In the genomic region with DNA sequence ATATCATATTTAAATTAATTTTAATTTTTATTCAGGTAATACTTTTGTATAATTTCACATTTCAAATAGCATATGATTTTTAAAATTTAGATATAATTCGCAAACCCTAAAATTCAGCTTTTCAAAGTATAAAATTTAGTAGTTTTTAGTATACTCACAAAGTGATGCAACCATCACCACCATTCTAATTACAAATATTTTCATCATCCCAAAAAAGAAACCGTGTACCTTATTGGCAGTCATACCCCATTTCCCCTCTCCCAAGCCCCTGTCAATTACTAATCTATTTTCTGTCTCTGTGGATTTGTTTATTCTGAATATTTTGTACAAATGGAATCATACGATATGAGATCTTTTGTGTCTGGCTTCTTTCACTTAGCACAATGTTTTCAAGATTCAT, we compare ENCODE assay signal across 32 cellular contexts. TPM values are rescaled to one million over a fixed set of nuclear protein-coding genes. Genes with fewer than 3 reads are reported as not detected.
A peak's percentile ranks its signal among the peaks of the same experiment; 100 is the strongest.
DNase-seq lines count a peak whose midpoint lies in the region; ATAC-seq, FAIRE-seq and TF ChIP-seq lines count a peak whose summit lies in the region.
"Had no signal": no experiment of that assay in that cellular context is flagged by ENCODE, and none has a peak within 500 bp of the region (broad histone marks: within the 10 kb centered on the region; RNA-seq: fewer than 3 reads in every experiment).

No MANE protein-coding gene starts in this region.

- POLR2A ChIA-PET in K562 (lab: Yijun Ruan, JAX), result no interaction called here

- no peak overlapping the region for H3K27ac ChIP-seq in K562 (ENCODE audit: extremely low read depth, low read depth, low read length)
- H3K27ac ChIP-seq: 22Rv1; A549; BLaER1; BLaER1 treated with 17β-estradiol and CSF1 and Interleukin-3, amounts not matched to agents 10 nM and 100 nM; C4-2B had no signal

- no peak for TF ChIP-seq RAD21 in K562 (CRISPR knock-in tag; conservative IDR thresholded peaks at IDR 0.05 in 1 of 2, IDR thresholded peaks at IDR 0.05 in 1 of 2)

- TF ChIP-seq CTCF in K562 (IDR thresholded peaks at IDR 0.05 in 2 of 3, conservative IDR thresholded peaks at IDR 0.05 in 1 of 3; ENCODE audit: insufficient read depth in 2 of 3, low read depth in 1 of 3, low read length in 3 of 3), result no peak

- 58% methylated on average over 3 of the region's 3 CpGs for WGBS in K562 (ENCODE audit: insufficient coverage, low coverage, missing lambda C conversion rate)

- FAIRE-seq in K562 (lab: Jason Lieb, UNC), result peak; percentile 15
- FAIRE-seq: A204.1, A549, D721Med had no signal

- ATAC-seq in K562, result no peak
- no peak for ATAC-seq in HG03175 (IDR thresholded peaks at IDR 0.05; ENCODE audit: unreplicated experiment)
- ATAC-seq: A549; CD8-positive, alpha-beta T cell had no signal

- H3K36me3 ChIP-seq in K562 (ENCODE audit: control insufficient read depth, insufficient read depth, low read length), result no peaks in the 10 kb centered on the region
- H3K36me3 ChIP-seq: BE2C; BLaER1; BLaER1 treated with 17β-estradiol and CSF1 and Interleukin-3, amounts not matched to agents 10 nM and 100 nM had no signal

- H3K4me3 ChIP-seq in K562, result no peak overlapping the region
- H3K4me3 ChIP-seq: A549; BLaER1; BLaER1 treated with 17β-estradiol and CSF1 and Interleukin-3, amounts not matched to agents 10 nM and 100 nM had no signal

- intact Hi-C loops in K562 (cut with micrococcal nuclease), result no loop called here

- CTCF ChIA-PET in K562 (lab: Yijun Ruan, JAX; ENCODE audit: low intra/inter-chr PET ratio), result no interaction called here

- no peaks in the 10 kb centered on the region for H3K9me3 ChIP-seq in K562 (replicated peaks; ENCODE audit: control insufficient read depth, insufficient read depth, low read depth, low read length)
- H3K9me3 ChIP-seq: A549; BE2C; BLaER1; BLaER1 treated with 17β-estradiol and CSF1 and Interleukin-3, amounts not matched to agents 10 nM and 100 nM; Caco-2 had no signal

- H3K4me2 ChIP-seq in K562 (ENCODE audit: insufficient read depth, low read length), result no peak overlapping the region
- H3K4me2 ChIP-seq: A549; BLaER1; BLaER1 treated with 17β-estradiol and CSF1 and Interleukin-3, amounts not matched to agents 10 nM and 100 nM had no signal

- TF ChIP-seq EP300 in K562 (IDR thresholded peaks at IDR 0.05; ENCODE audit: low read length), result no peak

- in situ Hi-C loops in K562 (cut with MboI), result no loop called here

- no TSS peak for BruUV-seq in K562 (replicated peaks; lab: Mats Ljungman, UMichigan)

- H2AFZ ChIP-seq in K562 (ENCODE audit: low read depth, low read length), result no peak overlapping the region

- H3K27me3 ChIP-seq in K562 (ENCODE audit: control insufficient read depth in 2 of 2, insufficient read depth in 2 of 2, low read length in 2 of 2), result no peaks in the 10 kb centered on the region
- H3K27me3 ChIP-seq: BE2C; BLaER1; BLaER1 treated with 17β-estradiol and CSF1 and Interleukin-3, amounts not matched to agents 10 nM and 100 nM had no signal

- H3K9me1 ChIP-seq in K562 (ENCODE audit: control insufficient read depth, insufficient read depth, low read length), result no peaks in the 10 kb centered on the region

- no peaks in the 10 kb centered on the region for H3K79me2 ChIP-seq in K562 (ENCODE audit: control insufficient read depth, insufficient read depth, low read length)

- DNase-seq in K562 (ENCODE audit: extremely low read depth in 1 of 4, low spot score in 3 of 4), result no peak
- DNase-seq: 8988T; ACHN; AML-193; BE2C; C1 segment of cervical spinal cord; Caco-2; Calu3; CD4-positive, alpha-beta memory T cell; CD4-positive, alpha-beta T cell; CD4-positive, CD25-positive, alpha-beta regulatory T cell; CD8-positive, alpha-beta memory T cell; CD8-positive, alpha-beta T cell; COR-L47; DMS 273 treated with DMSO at 0.1 percent for 48 hours; DMS153; DMS53; DMS79; DMS79 treated with DMSO at 0.1 percent for 48 hours; DND-41; EL had no signal

- TF ChIP-seq POLR2A in K562 (conservative IDR thresholded peaks at IDR 0.05), result no peak

- H4K20me1 ChIP-seq in K562 (replicated peaks; ENCODE audit: control insufficient read depth, insufficient read depth, low read length), result no peaks in the 10 kb centered on the region
- H4K20me1 ChIP-seq: BLaER1; BLaER1 treated with 17β-estradiol and CSF1 and Interleukin-3, amounts not matched to agents 10 nM and 100 nM had no signal

- no peak overlapping the region for H3K9ac ChIP-seq in K562 (ENCODE audit: insufficient read depth in 1 of 2, low read depth in 2 of 2, low read length in 2 of 2)
- H3K9ac ChIP-seq: BLaER1; BLaER1 treated with 17β-estradiol and CSF1 and Interleukin-3, amounts not matched to agents 10 nM and 100 nM had no signal

- no peaks in the 10 kb centered on the region; a peak in 1 of 5 replicates for H3K4me1 ChIP-seq in K562 (replicated peaks in 1 of 2; ENCODE audit: control insufficient read depth in 2 of 2, insufficient read depth in 2 of 2, low read length in 2 of 2)
- H3K4me1 ChIP-seq: A549; BE2C; BLaER1; BLaER1 treated with 17β-estradiol and CSF1 and Interleukin-3, amounts not matched to agents 10 nM and 100 nM; Caco-2 had no signal

TF ChIP-seq in K562, 482 proteins besides CTCF, POLR2A, EP300 and RAD21:
- TF ChIP-seq PHTF2 (CRISPR knock-in tag; IDR thresholded peaks at IDR 0.05) (no peak), CEBPG (CRISPR knock-in tag; IDR thresholded peaks at IDR 0.05) (no peak), CEBPG (tag; conservative IDR thresholded peaks at IDR 0.05 in 1 of 2, IDR thresholded peaks at IDR 0.05 in 1 of 2) (peak; percentile 13 to 54; a peak in 3 of 4 replicates), TRIM24 (IDR thresholded peaks at IDR 0.05) (peak in 1 of 2 experiments; percentile 57; a peak in 2 of 4 replicates), MED1 (CRISPR knock-in tag; IDR thresholded peaks at IDR 0.05; ENCODE audit: borderline replicate concordance) (no peak)
- TF ChIP-seq, protein P1, sequence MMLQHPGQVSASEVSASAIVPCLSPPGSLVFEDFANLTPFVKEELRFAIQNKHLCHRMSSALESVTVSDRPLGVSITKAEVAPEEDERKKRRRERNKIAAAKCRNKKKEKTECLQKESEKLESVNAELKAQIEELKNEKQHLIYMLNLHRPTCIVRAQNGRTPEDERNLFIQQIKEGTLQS (IDR thresholded peaks at IDR 0.05), result 0 out of 2 replicates have a peak, but pooled peaks have one; percentile 26
- TF ChIP-seq, protein P1 (CRISPR knock-in tag; conservative IDR thresholded peaks at IDR 0.05), result no peak

RNA-seq across cellular contexts. Expression of gene KIT, which starts 37.0 kb away (rescaled TPM):
- 7.9 and 10.6 TPM in 2 replicates for total RNA-seq in K562 (2011; cell fraction: chromatin; rRNA removed; ENCODE audit: low replicate concordance)
- total RNA-seq in K562 (2011; cell fraction: nucleolus; rRNA removed), result 3.7 and 6.7 TPM in 2 replicates
- total RNA-seq in K562 (2011; cell fraction: nucleoplasm; rRNA removed), result 6.2 and 12.4 TPM in 2 replicates
- total RNA-seq in K562 (2014; rRNA removed) (0.33 and 0.54 TPM in 2 replicates), K562 (2014; rRNA removed; fragmentation: Illumina TruSeq; extraction: Trizol) (0.41 and 0.55 TPM in 2 replicates), K562 (2015; rRNA removed; fragmentation: Illumina TruSeq; extraction: Trizol) (1.8 and 2.0 TPM in 2 replicates), K562 (2021) (1.00 and 1.1 TPM in 2 replicates)
- polyA plus RNA-seq in K562 (2011; rRNA removed) (1.6 and 5.6 TPM in 2 replicates), K562 (2014; fragmentation: Illumina TruSeq; extraction: Trizol) (0.48 and 0.64 TPM in 2 replicates), K562 (2014; fragmentation: Nextera tagmentation; extraction: Ambion mirVana) (under 1 TPM; 0.27 to 0.57 TPM), K562 (2014; rRNA removed) (0.38 and 0.92 TPM in 2 replicates)
- 0.96 and 1.7 TPM in 2 replicates for polyA plus RNA-seq in K562 (2011; cell fraction: cytosol; rRNA removed)
- polyA plus RNA-seq in K562 (2011; cell fraction: nucleus; rRNA removed), result 2.5 and 3.6 TPM in 2 replicates
- 1.6 and 2.6 TPM in 2 replicates for polyA plus RNA-seq in K562 (2012)
- 5.3 and 11.8 TPM in 2 replicates for polyA minus RNA-seq in K562 (2011; rRNA and poly(A)+ RNA removed)
- 1.2 and 3.3 TPM in 2 replicates for polyA minus RNA-seq in K562 (2011; cell fraction: cytosol; rRNA and poly(A)+ RNA removed)
- 3.2 and 3.4 TPM in 2 replicates for polyA minus RNA-seq in K562 (2011; cell fraction: nucleus; rRNA and poly(A)+ RNA removed)
- total RNA-seq: B cell, Calu3, Daoy had no signal
- polyA plus RNA-seq: A549; CD14-positive monocyte; CD4-positive, CD25-positive, alpha-beta regulatory T cell had no signal
